10 cellular contexts compared by ENCODE assay signal in genomic region chrX:33725556-33726232, GRCh38.
DNase-seq lines count a peak whose midpoint lies in the region; ATAC-seq and TF ChIP-seq lines count a peak whose summit lies in the region.
"Had no signal": no experiment of that assay in that cellular context is flagged by ENCODE, and none has a peak within 500 bp of the region (broad histone marks: within the 10 kb centered on the region; RNA-seq: fewer than 3 reads in every experiment).

No MANE protein-coding gene starts in this region.

- no peak overlapping the region for H3K9ac ChIP-seq in subcutaneous abdominal adipose tissue (ENCODE audit: low read length in 5 of 5)

- intact Hi-C loops in activated T-helper 2 cell treated with anti-CD3 and anti-CD28 coated beads, Interferon-gamma antibody, Interleukin-2, Interleukin-4, amounts not matched to agents 10 μg/mL and 5 μg/mL and 100 μg/mL, durations not matched to agents 14 hours and 24 hours and 36 hours (cut with micrococcal nuclease) = no loop called here

- no peak for TF ChIP-seq CTCF in LNCaP clone FGC (IDR thresholded peaks at IDR 0.05; ENCODE audit: control insufficient read depth, extremely low read depth, insufficient read depth)

- no peak for ATAC-seq in GM18909 (IDR thresholded peaks at IDR 0.05; ENCODE audit: poor library complexity, unreplicated experiment)
- ATAC-seq in esophagus mucosa = no peak
- ATAC-seq in HG03045 (IDR thresholded peaks at IDR 0.05; ENCODE audit: unreplicated experiment) = no peak
- ATAC-seq: activated CD8-positive, alpha-beta T cell treated with anti-CD3 and anti-CD28 coated beads for 36 hours had no signal

- H3K27me3 Mint-ChIP-seq in activated T-helper 2 cell treated with anti-CD3 and anti-CD28 coated beads, Interferon-gamma antibody, Interleukin-2, Interleukin-4, amounts not matched to agents 10 μg/mL and 5 μg/mL and 100 μg/mL, durations not matched to agents 14 hours and 24 hours and 36 hours (ENCODE audit: low read depth) = no peaks in the 10 kb centered on the region
- H3K27me3 Mint-ChIP-seq: activated CD8-positive, alpha-beta T cell treated with anti-CD3 and anti-CD28 coated beads for 36 hours had no signal

- H3K27ac Mint-ChIP-seq in activated T-helper 2 cell treated with anti-CD3 and anti-CD28 coated beads, Interferon-gamma antibody, Interleukin-2, Interleukin-4, amounts not matched to agents 10 μg/mL and 5 μg/mL and 100 μg/mL, durations not matched to agents 14 hours and 24 hours and 36 hours = no peak overlapping the region
- H3K27ac Mint-ChIP-seq: activated CD8-positive, alpha-beta T cell treated with anti-CD3 and anti-CD28 coated beads for 36 hours had no signal

- peak overlapping the region; percentile 11; the same call in 1 of the 2 replicates for H3K4me3 ChIP-seq in LNCaP clone FGC (ENCODE audit: low read depth, low read length)
- peak overlapping the region; percentile 2 to 67 (median 14) for H3K4me3 ChIP-seq in subcutaneous abdominal adipose tissue (ENCODE audit: low read depth in 1 of 5, low read length in 5 of 5)

- no peaks in the 10 kb centered on the region for H3K9me3 ChIP-seq in subcutaneous abdominal adipose tissue (ENCODE audit: control insufficient read depth in 5 of 5, low read length in 5 of 5)

- peaks cover 0 to 11% (median 5%) of the 10 kb centered on the region in 5 donors for H3K4me1 ChIP-seq in subcutaneous abdominal adipose tissue (ENCODE audit: control insufficient read depth in 5 of 5, insufficient read depth in 5 of 5, low read length in 5 of 5)

- no peaks in the 10 kb centered on the region for H3K9me3 Mint-ChIP-seq in activated T-helper 2 cell treated with anti-CD3 and anti-CD28 coated beads, Interferon-gamma antibody, Interleukin-2, Interleukin-4, amounts not matched to agents 10 μg/mL and 5 μg/mL and 100 μg/mL, durations not matched to agents 14 hours and 24 hours and 36 hours

- no peaks in the 10 kb centered on the region for H3K4me1 Mint-ChIP-seq in activated T-helper 2 cell treated with anti-CD3 and anti-CD28 coated beads, Interferon-gamma antibody, Interleukin-2, Interleukin-4, amounts not matched to agents 10 μg/mL and 5 μg/mL and 100 μg/mL, durations not matched to agents 14 hours and 24 hours and 36 hours (ENCODE audit: low read depth)

- no peaks in the 10 kb centered on the region for H3K36me3 Mint-ChIP-seq in activated T-helper 2 cell treated with anti-CD3 and anti-CD28 coated beads, Interferon-gamma antibody, Interleukin-2, Interleukin-4, amounts not matched to agents 10 μg/mL and 5 μg/mL and 100 μg/mL, durations not matched to agents 14 hours and 24 hours and 36 hours (ENCODE audit: low read depth)

- peak; percentile 6 for DNase-seq in LNCaP clone FGC (ENCODE audit: low read depth)
- DNase-seq in activated T-helper 2 cell treated with anti-CD3 and anti-CD28 coated beads, Interferon-gamma antibody, Interleukin-2, Interleukin-4, amounts not matched to agents 10 μg/mL and 5 μg/mL and 100 μg/mL, durations not matched to agents 14 hours and 24 hours and 36 hours (ENCODE audit: low spot score) = no peak
- DNase-seq in iPS-NIHi11 (ENCODE audit: low spot score) = peak; percentile 35
- DNase-seq in DMS114 treated with DMSO at 0.1 percent for 48 hours (lab: John Stamatoyannopoulos, UW; ENCODE audit: unreplicated experiment) = no peak
- DNase-seq: activated CD8-positive, alpha-beta T cell treated with anti-CD3 and anti-CD28 coated beads for 36 hours; IMR-90 had no signal

- peak overlapping the region; percentile 15 for H3K4me3 Mint-ChIP-seq in activated T-helper 2 cell treated with anti-CD3 and anti-CD28 coated beads, Interferon-gamma antibody, Interleukin-2, Interleukin-4, amounts not matched to agents 10 μg/mL and 5 μg/mL and 100 μg/mL, durations not matched to agents 14 hours and 24 hours and 36 hours (ENCODE audit: low read depth)
- H3K4me3 Mint-ChIP-seq: activated CD8-positive, alpha-beta T cell treated with anti-CD3 and anti-CD28 coated beads for 36 hours had no signal

- peaks cover 0 to 4% (median 0%) of the 10 kb centered on the region in 5 donors for H3K27me3 ChIP-seq in subcutaneous abdominal adipose tissue (ENCODE audit: control insufficient read depth in 5 of 5, insufficient read depth in 4 of 5, low read length in 5 of 5)

- no peaks in the 10 kb centered on the region for H3K36me3 ChIP-seq in subcutaneous abdominal adipose tissue (ENCODE audit: control insufficient read depth in 5 of 5, insufficient read depth in 5 of 5, low read length in 5 of 5)

- H3K27ac ChIP-seq in subcutaneous abdominal adipose tissue (ENCODE audit: low read depth, low read length) = no peak overlapping the region

Comparison
In these comparisons a context has a peak if more than half of its experiments do, and no peak if none do; other contexts are left out.
1. DNase-seq: peak in LNCaP clone FGC (single experiment) and iPS-NIHi11 (single experiment); none in activated T-helper 2 cell treated with anti-CD3 and anti-CD28 coated beads, Interferon-gamma antibody, Interleukin-2, Interleukin-4, amounts not matched to agents 10 μg/mL and 5 μg/mL and 100 μg/mL, durations not matched to agents 14 hours and 24 hours and 36 hours (single experiment) and DMS114 treated with DMSO at 0.1 percent for 48 hours (single experiment).